ENCODE assay signal across 10 cellular contexts in the genomic region with DNA sequence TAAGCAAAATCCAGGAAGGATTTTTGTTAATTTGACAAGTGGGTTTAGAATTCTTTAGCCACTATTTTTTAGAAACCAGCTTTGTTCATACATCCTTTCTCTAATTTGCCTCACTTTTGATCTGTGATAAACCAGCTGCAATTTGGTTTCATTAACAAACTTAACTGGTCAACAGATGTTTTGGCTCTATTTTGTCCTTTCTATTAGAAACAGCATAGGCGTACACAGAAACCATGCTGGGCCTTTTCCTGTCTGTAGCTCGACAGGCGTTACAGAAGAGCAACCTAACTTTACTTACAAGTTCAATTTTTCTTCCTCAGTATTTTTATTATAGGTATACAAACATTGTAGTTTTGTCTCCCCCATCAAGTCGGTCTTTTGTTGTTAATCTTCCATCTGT. TPM values are rescaled to one million over a fixed set of nuclear protein-coding genes. Genes with fewer than 3 reads are reported as not detected.
A peak's percentile ranks its signal among the peaks of the same experiment; 100 is the strongest.
DNase-seq lines count a peak whose midpoint lies in the region; ATAC-seq and TF ChIP-seq lines count a peak whose summit lies in the region.
"Had no signal": no experiment of that assay in that cellular context is flagged by ENCODE, and none has a peak within 500 bp of the region (broad histone marks: within the 10 kb centered on the region; RNA-seq: fewer than 3 reads in every experiment).

No MANE protein-coding gene starts in this region.

- no peaks in the 10 kb centered on the region for H3K27me3 ChIP-seq in neutrophil

- no peaks in the 10 kb centered on the region for H3K9me3 ChIP-seq in neutrophil

- peaks cover 16 to 24% of the 10 kb centered on the region in 2 experiments for H3K4me1 ChIP-seq in neutrophil (ENCODE audit: control insufficient read depth in 1 of 2, insufficient read depth in 1 of 2, low read depth in 1 of 2, low read length in 1 of 2)

- peaks cover 19% of the 10 kb centered on the region for H3K36me3 Mint-ChIP-seq in T-helper 1 cell treated with Interleukin-12 subunit alpha and Interleukin-12 subunit beta and Interleukin-4 antibody, amounts not matched to agents 30 μg/mL and 1 μg/mL, for 36 hours (ENCODE audit: low read depth)
- H3K36me3 Mint-ChIP-seq in activated T-helper 2 cell treated with anti-CD3 and anti-CD28 coated beads, Interferon-gamma antibody, Interleukin-2, Interleukin-4, amounts not matched to agents 10 μg/mL and 5 μg/mL and 100 μg/mL, durations not matched to agents 14 hours and 24 hours and 36 hours (ENCODE audit: low read depth), result peaks cover 24% of the 10 kb centered on the region
- peaks cover 23% of the 10 kb centered on the region for H3K36me3 Mint-ChIP-seq in activated CD8-positive, alpha-beta memory T cell treated with anti-CD3 and anti-CD28 coated beads, Interleukin-2, amount 10 ng/mL, durations not matched to agents 7 days and 5 days

- no peaks in the 10 kb centered on the region for H3K36me3 ChIP-seq in neutrophil

- ATAC-seq in HG02678 (IDR thresholded peaks at IDR 0.05; ENCODE audit: unreplicated experiment) (peak; percentile 36), HG02981 (IDR thresholded peaks at IDR 0.05; ENCODE audit: unreplicated experiment) (no peak)
- no peak for ATAC-seq in activated CD8-positive, alpha-beta memory T cell treated with anti-CD3 and anti-CD28 coated beads, Interleukin-2, amount 10 ng/mL, durations not matched to agents 7 days and 5 days

- H3K27me3 Mint-ChIP-seq in T-helper 1 cell treated with Interleukin-12 subunit alpha and Interleukin-12 subunit beta and Interleukin-4 antibody, amounts not matched to agents 30 μg/mL and 1 μg/mL, for 36 hours (ENCODE audit: low read depth), result no peaks in the 10 kb centered on the region
- H3K27me3 Mint-ChIP-seq in activated T-helper 2 cell treated with anti-CD3 and anti-CD28 coated beads, Interferon-gamma antibody, Interleukin-2, Interleukin-4, amounts not matched to agents 10 μg/mL and 5 μg/mL and 100 μg/mL, durations not matched to agents 14 hours and 24 hours and 36 hours (ENCODE audit: low read depth), result no peaks in the 10 kb centered on the region
- no peaks in the 10 kb centered on the region for H3K27me3 Mint-ChIP-seq in activated CD8-positive, alpha-beta memory T cell treated with anti-CD3 and anti-CD28 coated beads, Interleukin-2, amount 10 ng/mL, durations not matched to agents 7 days and 5 days

- DNase-seq in T-helper 1 cell, result no peak
- no peak for DNase-seq in activated T-helper 2 cell treated with anti-CD3 and anti-CD28 coated beads, Interferon-gamma antibody, Interleukin-2, Interleukin-4, amounts not matched to agents 10 μg/mL and 5 μg/mL and 100 μg/mL, durations not matched to agents 14 hours and 24 hours and 36 hours (ENCODE audit: low spot score)
- no peak for DNase-seq in NCI-H510A (lab: John Stamatoyannopoulos, UW)
- no peak for DNase-seq in activated CD8-positive, alpha-beta memory T cell treated with anti-CD3 and anti-CD28 coated beads, Interleukin-2, amount 10 ng/mL, durations not matched to agents 7 days and 5 days
- DNase-seq: activated gamma-delta T cell; effector memory CD4-positive, alpha-beta T cell had no signal

- CTCF ChIA-PET in activated CD8-positive, alpha-beta memory T cell treated with anti-CD3 and anti-CD28 coated beads, Interleukin-2, amount 10 ng/mL, durations not matched to agents 7 days and 5 days (lab: Charles Lee), result interaction anchor here (0.5 kb wide), 1 partner anchor 594 kb away, joined by 3 read pairs; no protein-coding TSS in a partner anchor

- no peak for TF ChIP-seq CTCF in neutrophil (IDR thresholded peaks at IDR 0.05)

- no peak overlapping the region for H3K4me3 ChIP-seq in neutrophil (ENCODE audit: low read depth in 1 of 2, low read length in 1 of 2)

- peak overlapping the region; percentile 11 for H3K27ac Mint-ChIP-seq in T-helper 1 cell treated with Interleukin-12 subunit alpha and Interleukin-12 subunit beta and Interleukin-4 antibody, amounts not matched to agents 30 μg/mL and 1 μg/mL, for 36 hours
- H3K27ac Mint-ChIP-seq in activated T-helper 2 cell treated with anti-CD3 and anti-CD28 coated beads, Interferon-gamma antibody, Interleukin-2, Interleukin-4, amounts not matched to agents 10 μg/mL and 5 μg/mL and 100 μg/mL, durations not matched to agents 14 hours and 24 hours and 36 hours, result peak overlapping the region; percentile 65
- H3K27ac Mint-ChIP-seq in activated CD8-positive, alpha-beta memory T cell treated with anti-CD3 and anti-CD28 coated beads, Interleukin-2, amount 10 ng/mL, durations not matched to agents 7 days and 5 days, result no peak overlapping the region

- H3K27ac ChIP-seq in neutrophil, result peak overlapping the region; percentile 74

- H3K4me3 Mint-ChIP-seq in T-helper 1 cell treated with Interleukin-12 subunit alpha and Interleukin-12 subunit beta and Interleukin-4 antibody, amounts not matched to agents 30 μg/mL and 1 μg/mL, for 36 hours, result peak overlapping the region; percentile 30
- H3K4me3 Mint-ChIP-seq in activated T-helper 2 cell treated with anti-CD3 and anti-CD28 coated beads, Interferon-gamma antibody, Interleukin-2, Interleukin-4, amounts not matched to agents 10 μg/mL and 5 μg/mL and 100 μg/mL, durations not matched to agents 14 hours and 24 hours and 36 hours (ENCODE audit: low read depth), result peak overlapping the region; percentile 3
- H3K4me3 Mint-ChIP-seq in activated CD8-positive, alpha-beta memory T cell treated with anti-CD3 and anti-CD28 coated beads, Interleukin-2, amount 10 ng/mL, durations not matched to agents 7 days and 5 days, result no peak overlapping the region

- intact Hi-C loops in activated T-helper 2 cell treated with anti-CD3 and anti-CD28 coated beads, Interferon-gamma antibody, Interleukin-2, Interleukin-4, amounts not matched to agents 10 μg/mL and 5 μg/mL and 100 μg/mL, durations not matched to agents 14 hours and 24 hours and 36 hours (cut with micrococcal nuclease), result loop anchor here (1.0 to 10.0 kb wide), 3 partner anchors 17 to 120 kb away; partner anchors contain the start of gene KAT6B

- no peaks in the 10 kb centered on the region for H3K9me3 Mint-ChIP-seq in T-helper 1 cell treated with Interleukin-12 subunit alpha and Interleukin-12 subunit beta and Interleukin-4 antibody, amounts not matched to agents 30 μg/mL and 1 μg/mL, for 36 hours
- H3K9me3 Mint-ChIP-seq in activated T-helper 2 cell treated with anti-CD3 and anti-CD28 coated beads, Interferon-gamma antibody, Interleukin-2, Interleukin-4, amounts not matched to agents 10 μg/mL and 5 μg/mL and 100 μg/mL, durations not matched to agents 14 hours and 24 hours and 36 hours, result peaks cover 7% of the 10 kb centered on the region
- no peaks in the 10 kb centered on the region for H3K9me3 Mint-ChIP-seq in activated CD8-positive, alpha-beta memory T cell treated with anti-CD3 and anti-CD28 coated beads, Interleukin-2, amount 10 ng/mL, durations not matched to agents 7 days and 5 days (ENCODE audit: low read depth)

- H3K4me1 Mint-ChIP-seq in T-helper 1 cell treated with Interleukin-12 subunit alpha and Interleukin-12 subunit beta and Interleukin-4 antibody, amounts not matched to agents 30 μg/mL and 1 μg/mL, for 36 hours (ENCODE audit: low read depth), result peaks cover 20% of the 10 kb centered on the region
- H3K4me1 Mint-ChIP-seq in activated T-helper 2 cell treated with anti-CD3 and anti-CD28 coated beads, Interferon-gamma antibody, Interleukin-2, Interleukin-4, amounts not matched to agents 10 μg/mL and 5 μg/mL and 100 μg/mL, durations not matched to agents 14 hours and 24 hours and 36 hours (ENCODE audit: low read depth), result peaks cover 25% of the 10 kb centered on the region
- H3K4me1 Mint-ChIP-seq in activated CD8-positive, alpha-beta memory T cell treated with anti-CD3 and anti-CD28 coated beads, Interleukin-2, amount 10 ng/mL, durations not matched to agents 7 days and 5 days, result peaks cover 11% of the 10 kb centered on the region

RNA-seq across cellular contexts. Expression of gene KAT6B, which starts 28.2 kb away (rescaled TPM):
- 24.2 and 26.6 TPM in 2 replicates for total RNA-seq in activated T-helper 2 cell treated with anti-CD3 and anti-CD28 coated beads, Interferon-gamma antibody, Interleukin-2, Interleukin-4, amounts not matched to agents 10 μg/mL and 5 μg/mL and 100 μg/mL, durations not matched to agents 14 hours and 24 hours and 36 hours
- 10 to 100 TPM; 32.5 to 33.9 TPM for total RNA-seq in activated CD8-positive, alpha-beta memory T cell treated with anti-CD3 and anti-CD28 coated beads, Interleukin-2, amount 10 ng/mL, durations not matched to agents 7 days and 5 days
